In the genomic region with DNA sequence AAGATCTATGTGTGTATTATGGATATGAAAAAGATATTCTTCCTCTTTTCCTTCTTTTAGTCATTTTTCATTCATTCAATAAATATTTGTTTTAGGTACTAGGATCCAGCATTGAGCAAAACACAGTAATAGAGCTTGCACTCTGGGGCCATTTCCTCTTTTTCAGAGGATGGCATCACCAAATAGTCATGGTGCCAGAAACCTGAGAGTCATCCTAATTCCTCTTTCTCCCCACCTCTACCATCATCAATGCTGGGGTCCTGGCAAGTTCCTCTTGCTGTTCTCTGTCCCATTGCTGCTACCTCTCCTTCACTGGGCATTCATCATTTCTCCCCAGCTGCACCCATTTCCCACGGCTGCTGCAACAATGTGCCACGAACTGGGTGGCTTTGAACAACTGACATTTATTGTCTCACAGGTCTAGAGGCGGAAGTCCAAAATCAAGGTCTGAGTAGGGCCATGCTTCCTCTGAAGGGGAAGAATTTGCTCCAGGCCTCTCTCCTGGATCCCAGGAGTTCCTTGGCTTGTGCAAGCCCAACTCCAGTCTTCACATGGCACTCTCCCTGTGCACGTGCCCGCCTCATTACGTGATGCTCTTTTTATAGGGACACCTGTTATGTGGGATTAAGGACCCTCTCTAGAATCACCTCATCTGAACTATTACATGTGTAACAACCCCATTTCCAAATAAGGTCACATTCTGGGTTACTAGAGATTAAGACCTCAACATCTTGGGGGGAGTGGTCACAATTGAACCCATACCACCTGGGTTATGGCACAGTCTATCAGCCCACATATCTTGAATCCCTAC, we compare ENCODE assay signal across 10 cellular contexts. TPM values are rescaled to one million over a fixed set of nuclear protein-coding genes. Genes with fewer than 3 reads are reported as not detected.
A peak's percentile ranks its signal among the peaks of the same experiment; 100 is the strongest.
DNase-seq lines count a peak whose midpoint lies in the region; ATAC-seq, FAIRE-seq and TF ChIP-seq lines count a peak whose summit lies in the region.
"Had no signal": no experiment of that assay in that cellular context is flagged by ENCODE, and none has a peak within 500 bp of the region (broad histone marks: within the 10 kb centered on the region; RNA-seq: fewer than 3 reads in every experiment).

No MANE protein-coding gene starts in this region.

- peak; percentile 50 for ATAC-seq in HG02642 (IDR thresholded peaks at IDR 0.05; ENCODE audit: poor library complexity, unreplicated experiment)

- H3K36me3 ChIP-seq in muscle layer of colon (ENCODE audit: insufficient read depth, low read length) = no peaks in the 10 kb centered on the region
- H3K36me3 ChIP-seq: BLaER1 treated with 17β-estradiol and CSF1 and Interleukin-3, amounts not matched to agents 10 nM and 100 nM had no signal

- DNase-seq in GM12891 (ENCODE audit: insufficient read length, low spot score) = no peak
- DNase-seq in OCI-M1 (lab: John Stamatoyannopoulos, UW) = peak; percentile 82
- DNase-seq in stimulated activated CD4-positive, alpha-beta T cell treated with anti-CD3 and anti-CD28 coated beads, Interleukin-4, amount 100 ng/mL, for 4 hours = no peak
- no peak for DNase-seq in SK-N-DZ (ENCODE audit: low spot score)
- DNase-seq in middle frontal gyrus (ENCODE audit: extremely low spot score, low spot score) = no peak
- no peak for DNase-seq in HCEC 1CT
- DNase-seq: NCI-H510A had no signal

- H3K9me3 ChIP-seq in muscle layer of colon (ENCODE audit: low read length) = no peaks in the 10 kb centered on the region

- H3K27ac ChIP-seq in muscle layer of colon (ENCODE audit: low read depth, low read length) = peak overlapping the region; percentile 62

- FAIRE-seq in GM12891 (lab: Jason Lieb, UNC) = no peak

- no peak for TF ChIP-seq POLR2A in GM12891 (IDR thresholded peaks at IDR 0.05; ENCODE audit: low read depth, low read length)

- H3K27me3 ChIP-seq in muscle layer of colon (ENCODE audit: control insufficient read depth in 1 of 2, insufficient read depth in 2 of 2, low read length in 2 of 2) = no peaks in the 10 kb centered on the region
- H3K27me3 ChIP-seq: BLaER1 treated with 17β-estradiol and CSF1 and Interleukin-3, amounts not matched to agents 10 nM and 100 nM had no signal

- no peak overlapping the region for H3K9ac ChIP-seq in muscle layer of colon (ENCODE audit: low read length)

- no peak overlapping the region for H3K4me3 ChIP-seq in muscle layer of colon (ENCODE audit: low read depth in 1 of 2, low read length in 2 of 2)
- H3K4me3 ChIP-seq: BLaER1 treated with 17β-estradiol and CSF1 and Interleukin-3, amounts not matched to agents 10 nM and 100 nM had no signal

- no peaks in the 10 kb centered on the region for H3K4me1 ChIP-seq in muscle layer of colon (ENCODE audit: insufficient read depth, low read length)

TF ChIP-seq in GM12891, 5 proteins besides CTCF, POLR2A, EP300 and RAD21:
- TF ChIP-seq POLR2AphosphoS5 (IDR thresholded peaks at IDR 0.05; ENCODE audit: low read depth, low read length) (no peak), SPI1 (IDR thresholded peaks at IDR 0.05; ENCODE audit: low read depth, low read length) (peak; percentile 96), POU2F2 (IDR thresholded peaks at IDR 0.05; ENCODE audit: low read depth, low read length) (no peak)
TF ChIP-seq in GM12891: peak in this region for 1.

RNA-seq across cellular contexts. Expression of gene IGF2R, which starts 9.5 kb away (rescaled TPM):
- polyA plus RNA-seq in GM12891 (2012; ENCODE audit: low read depth, missing spikeins) = 19.8 TPM
- polyA plus RNA-seq in SK-N-DZ (2014; cell fraction: cytosol; rRNA removed) = 9.8 and 13.8 TPM in 2 replicates
- polyA plus RNA-seq in SK-N-DZ (2014; cell fraction: nucleus; rRNA removed) = 9.3 and 12.4 TPM in 2 replicates
